1 cellular context compared by ENCODE assay signal in the genomic region with DNA sequence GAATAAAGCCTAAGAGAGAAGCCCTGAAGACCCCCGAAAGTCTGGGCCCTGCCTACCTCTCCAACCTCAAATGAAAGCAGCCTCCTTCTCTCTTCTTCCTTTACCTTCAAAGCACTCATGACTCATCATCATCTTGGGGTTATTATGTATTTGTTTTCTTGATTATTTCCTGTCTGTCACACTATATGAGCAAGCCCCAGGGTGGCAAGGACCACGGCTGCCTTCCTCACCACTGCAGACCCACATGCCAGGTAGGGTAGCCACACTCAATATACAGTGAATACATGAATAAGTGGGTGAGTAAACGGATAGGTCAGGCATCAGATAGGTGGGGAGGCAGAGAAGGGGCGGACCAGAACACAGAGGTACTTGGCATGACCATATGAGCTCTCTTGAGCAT.
TF ChIP-seq lines count a peak whose summit lies in the region.

No MANE protein-coding gene starts in this region.

TF ChIP-seq in K562, 482 proteins besides CTCF, POLR2A, EP300 and RAD21:
- no peak for TF ChIP-seq NCOR1 (IDR thresholded peaks at IDR 0.05)
- no peak for TF ChIP-seq EP400 (IDR thresholded peaks at IDR 0.05)
- TF ChIP-seq PPARD (CRISPR knock-in tag; IDR thresholded peaks at IDR 0.05), result no peak
- TF ChIP-seq, protein P1, sequence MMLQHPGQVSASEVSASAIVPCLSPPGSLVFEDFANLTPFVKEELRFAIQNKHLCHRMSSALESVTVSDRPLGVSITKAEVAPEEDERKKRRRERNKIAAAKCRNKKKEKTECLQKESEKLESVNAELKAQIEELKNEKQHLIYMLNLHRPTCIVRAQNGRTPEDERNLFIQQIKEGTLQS (IDR thresholded peaks at IDR 0.05), result peak; percentile 23; the same call in 1 of the 2 replicates
- TF ChIP-seq, protein P1 (CRISPR knock-in tag; conservative IDR thresholded peaks at IDR 0.05), result no peak
